ENCODE assay signal across 9 cellular contexts in genomic region chr16:4316103-4316731, GRCh38. TPM values are rescaled to one million over a fixed set of nuclear protein-coding genes. Genes with fewer than 3 reads are reported as not detected.
DNase-seq lines count a peak whose midpoint lies in the region; ATAC-seq and TF ChIP-seq lines count a peak whose summit lies in the region.
"Had no signal": no experiment of that assay in that cellular context is flagged by ENCODE, and none has a peak within 500 bp of the region (broad histone marks: within the 10 kb centered on the region; RNA-seq: fewer than 3 reads in every experiment).

No MANE protein-coding gene starts in this region.

- H3K9me3 ChIP-seq in BE2C (no peaks in the 10 kb centered on the region), HUES64 (ENCODE audit: insufficient read depth, low read depth, low read length) (no peaks in the 10 kb centered on the region)

- peaks cover 11 to 15% of the 10 kb centered on the region in 2 donors for H3K27me3 Mint-ChIP-seq in natural killer cell (ENCODE audit: low read depth in 2 of 2)

- H3K27ac ChIP-seq in HUES64 (ENCODE audit: low read depth, low read length): no peak overlapping the region

- no peaks in the 10 kb centered on the region for H3K36me3 Mint-ChIP-seq in natural killer cell

- H3K27ac Mint-ChIP-seq in natural killer cell: no peak overlapping the region
- H3K27ac Mint-ChIP-seq: naive B cell had no signal

- WGBS in HUES64: under 1% methylated on average over 80 of the region's 85 CpGs

- peak overlapping the region; percentile 74 for H3K9ac ChIP-seq in HUES64 (ENCODE audit: low read depth, low read length)

- no peaks in the 10 kb centered on the region for H3K9me3 Mint-ChIP-seq in natural killer cell
- H3K9me3 Mint-ChIP-seq: naive B cell had no signal

- peaks cover 11 to 22% of the 10 kb centered on the region in 2 donors for H3K4me1 Mint-ChIP-seq in natural killer cell

- peaks cover 21% of the 10 kb centered on the region for H3K4me1 ChIP-seq in BE2C
- H3K4me1 ChIP-seq in HUES64 (ENCODE audit: insufficient read depth, low read length): peaks cover 23% of the 10 kb centered on the region

- no peak for TF ChIP-seq CTCF in BE2C (IDR thresholded peaks at IDR 0.05; ENCODE audit: low read depth, low read length)
- no peak for TF ChIP-seq CTCF in choroid plexus epithelial cell (conservative IDR thresholded peaks at IDR 0.05; ENCODE audit: low read depth, low read length)
- TF ChIP-seq CTCF in natural killer cell (IDR thresholded peaks at IDR 0.05): no peak

- H3K4me3 Mint-ChIP-seq in natural killer cell: peak overlapping the region; percentile 65

- DNase-seq in BE2C (no peak), choroid plexus epithelial cell (ENCODE audit: low read depth) (no peak), natural killer cell (no peak)
- no peak for DNase-seq in effector CD8-positive, alpha-beta T cell (lab: John Stamatoyannopoulos, UW)
- DNase-seq: naive B cell had no signal

- H3K27me3 ChIP-seq in BE2C (no peaks in the 10 kb centered on the region), HUES64 (ENCODE audit: insufficient read depth, low read length) (peaks cover 20% of the 10 kb centered on the region)

- ATAC-seq in natural killer cell (no peak), GM18517 (IDR thresholded peaks at IDR 0.05; ENCODE audit: unreplicated experiment) (no peak), HG02870 (IDR thresholded peaks at IDR 0.05; ENCODE audit: unreplicated experiment) (no peak), GM18907 (IDR thresholded peaks at IDR 0.05; ENCODE audit: unreplicated experiment) (no peak)

- H3K36me3 ChIP-seq in BE2C (no peaks in the 10 kb centered on the region), HUES64 (ENCODE audit: insufficient read depth, low read length) (no peaks in the 10 kb centered on the region)

- intact Hi-C loops in natural killer cell (cut with micrococcal nuclease): no loop called here

- H3K4me3 ChIP-seq in BE2C (ENCODE audit: low read depth, low read length): peak overlapping the region; percentile 70
- H3K4me3 ChIP-seq in HUES64 (ENCODE audit: low read length): peak overlapping the region; percentile 74
- H3K4me3 ChIP-seq in choroid plexus epithelial cell (ENCODE audit: low read depth, low read length): peak overlapping the region; percentile 64

RNA-seq across cellular contexts. Expression of gene GLIS2, which starts 0.3 kb away (rescaled TPM):
- polyA plus RNA-seq in BE2C (2012; ENCODE audit: insufficient read depth, insufficient read length, low read depth): 45.4 TPM
- polyA plus RNA-seq in HUES64 (2013, experiment 1 of 2): 7.1 TPM
- polyA plus RNA-seq in HUES64 (2013, experiment 2 of 2): 7.9 TPM
- total RNA-seq in natural killer cell: under 1 TPM in 2 of 3 donors, not detected in 1; 0.05 to 0.35 TPM

RNA-seq across cellular contexts. Expression of gene PAM16, which starts 34.9 kb away (rescaled TPM):
- 216 TPM for polyA plus RNA-seq in BE2C (2012; ENCODE audit: insufficient read depth, insufficient read length, low read depth)
- 71.8 TPM for polyA plus RNA-seq in HUES64 (2013, experiment 1 of 2)
- 66.8 TPM for polyA plus RNA-seq in HUES64 (2013, experiment 2 of 2)
- total RNA-seq in natural killer cell: 10 to 100 TPM; 29.4 to 42.7 (median 39.0) TPM

RNA-seq across cellular contexts. Expression of gene TFAP4, which starts 43.4 kb away (rescaled TPM):
- polyA plus RNA-seq in BE2C (2012; ENCODE audit: insufficient read depth, insufficient read length, low read depth): 40.1 TPM
- polyA plus RNA-seq in HUES64 (2013, experiment 1 of 2): 23.3 TPM
- 21.4 TPM for polyA plus RNA-seq in HUES64 (2013, experiment 2 of 2)
- total RNA-seq in natural killer cell: 1 to 10 TPM; 6.5 to 9.6 (median 8.9) TPM

RNA-seq across cellular contexts. Expression of gene VASN, which starts 55.4 kb away (rescaled TPM):
- polyA plus RNA-seq in BE2C (2012; ENCODE audit: insufficient read depth, insufficient read length, low read depth): 147 TPM
- polyA plus RNA-seq in HUES64 (2013, experiment 1 of 2): 6.1 TPM
- 7.2 TPM for polyA plus RNA-seq in HUES64 (2013, experiment 2 of 2)
- under 1 TPM; 0.35 to 0.93 (median 0.78) TPM for total RNA-seq in natural killer cell
